ENCODE assay signal across 15 cellular contexts in genomic region chr7:110693348-110693747, GRCh38.
"Had no signal": no experiment of that assay in that cellular context is flagged by ENCODE, and none has a peak within 500 bp of the region (broad histone marks: within the 10 kb centered on the region; RNA-seq: fewer than 3 reads in every experiment).

No MANE protein-coding gene starts in this region.

- ATAC-seq: activated CD4-positive, CD25-positive, alpha-beta regulatory T cell treated with anti-CD3 and anti-CD28 coated beads, Interleukin-2, amount 50 U/mL, for 24 hours; activated naive CD8-positive, alpha-beta T cell treated with anti-CD3 and anti-CD28 coated beads, Interleukin-2, amount 50 U/mL, for 24 hours; activated T-helper 17 cell treated with anti-CD3 and anti-CD28 coated beads, Interleukin-2, amount 50 U/mL, for 72 hours; foreskin keratinocyte; right lobe of liver had no signal

- H3K36me3 ChIP-seq: right lobe of liver, spleen had no signal

- H3K27ac Mint-ChIP-seq: activated naive CD8-positive, alpha-beta T cell treated with anti-CD3 and anti-CD28 coated beads, Interleukin-2, amount 50 U/mL, for 24 hours; activated T-helper 17 cell treated with anti-CD3 and anti-CD28 coated beads, Interleukin-2, amount 50 U/mL, for 72 hours; dendritic cell treated with granulocyte-macrophage colony-stimulating factor and Interleukin-4, amounts not matched to agents 40 ng/mL and 50 ng/mL, for 4 days; nephron had no signal

- H3K27me3 ChIP-seq: foreskin keratinocyte, right lobe of liver, spleen had no signal

- H3K4me1 ChIP-seq: foreskin keratinocyte, right lobe of liver, spleen had no signal

- DNase-seq: activated naive CD4-positive, alpha-beta T cell treated with Interleukin-2 at 50 U/mL for 16 hours; activated naive CD8-positive, alpha-beta T cell treated with anti-CD3 and anti-CD28 coated beads, Interleukin-2, amount 50 U/mL, for 24 hours; activated T-cell treated with anti-CD3 and anti-CD28 coated beads for 4 hours; aorta; effector memory CD4-positive, alpha-beta T cell; foreskin keratinocyte; glutamatergic neuron; mesendoderm; right lobe of liver; spleen; T-helper 9 cell had no signal

- H3K9me3 ChIP-seq: right lobe of liver, spleen had no signal

- H3K27ac ChIP-seq: foreskin keratinocyte, right lobe of liver, spleen had no signal

- H3K4me1 Mint-ChIP-seq: activated naive CD8-positive, alpha-beta T cell treated with anti-CD3 and anti-CD28 coated beads, Interleukin-2, amount 50 U/mL, for 24 hours; activated T-helper 17 cell treated with anti-CD3 and anti-CD28 coated beads, Interleukin-2, amount 50 U/mL, for 72 hours; nephron had no signal

- H3K9me3 Mint-ChIP-seq: nephron had no signal

- H3K4me3 Mint-ChIP-seq: activated naive CD8-positive, alpha-beta T cell treated with anti-CD3 and anti-CD28 coated beads, Interleukin-2, amount 50 U/mL, for 24 hours; activated T-helper 17 cell treated with anti-CD3 and anti-CD28 coated beads, Interleukin-2, amount 50 U/mL, for 72 hours; dendritic cell treated with granulocyte-macrophage colony-stimulating factor and Interleukin-4, amounts not matched to agents 40 ng/mL and 50 ng/mL, for 4 days; nephron had no signal

- H3K27me3 Mint-ChIP-seq: activated naive CD8-positive, alpha-beta T cell treated with anti-CD3 and anti-CD28 coated beads, Interleukin-2, amount 50 U/mL, for 24 hours; activated T-helper 17 cell treated with anti-CD3 and anti-CD28 coated beads, Interleukin-2, amount 50 U/mL, for 72 hours; dendritic cell treated with granulocyte-macrophage colony-stimulating factor and Interleukin-4, amounts not matched to agents 40 ng/mL and 50 ng/mL, for 4 days had no signal

- H3K4me3 ChIP-seq: right lobe of liver, spleen had no signal
